In the genomic region with DNA sequence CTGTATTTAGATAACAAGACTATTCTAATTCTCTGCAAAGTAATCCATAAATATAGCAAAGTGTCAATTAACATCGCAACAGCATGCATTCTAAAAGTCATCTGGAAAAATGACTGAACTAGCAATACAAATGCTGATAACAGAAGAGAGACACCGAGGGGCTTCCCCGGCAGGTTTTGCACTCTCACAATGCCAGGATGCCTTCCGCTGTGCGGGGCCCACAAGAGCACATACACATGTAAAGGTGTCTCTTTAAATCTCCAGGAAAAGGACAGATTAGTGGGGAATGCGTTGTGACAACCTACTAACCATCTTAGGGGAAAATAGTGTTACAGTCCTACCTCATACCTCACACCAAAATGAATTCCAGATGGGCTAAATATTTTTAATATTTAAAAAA, we compare ENCODE assay signal across 23 cellular contexts.
"Had no signal": no experiment of that assay in that cellular context is flagged by ENCODE, and none has a peak within 500 bp of the region (broad histone marks: within the 10 kb centered on the region; RNA-seq: fewer than 3 reads in every experiment).

No MANE protein-coding gene starts in this region.

- H3K27me3 Mint-ChIP-seq: effector memory CD8-positive, alpha-beta T cell; stimulated activated naive CD8-positive, alpha-beta T cell treated with anti-CD3 and anti-CD28 coated beads, Interleukin-15, amount 100 ng/mL, for 72 hours had no signal

- H3K79me2 ChIP-seq: parathyroid adenoma had no signal

- H3K4me1 ChIP-seq: right lobe of liver, testis had no signal

- H3K4me3 ChIP-seq: lung, psoas muscle, right lobe of liver, testis, tibial nerve, upper lobe of right lung, vagina had no signal

- H3K4me1 Mint-ChIP-seq: stimulated activated naive CD8-positive, alpha-beta T cell treated with anti-CD3 and anti-CD28 coated beads, Interleukin-15, amount 100 ng/mL, for 72 hours had no signal

- H3K27me3 ChIP-seq: right lobe of liver, testis, tibial nerve, vagina had no signal

- H3K4me3 Mint-ChIP-seq: dendritic cell treated with granulocyte-macrophage colony-stimulating factor and Interleukin-4, amounts not matched to agents 40 ng/mL and 50 ng/mL, for 4 days; effector memory CD8-positive, alpha-beta T cell; natural killer cell treated with Interleukin-12 subunit alpha and Interleukin-12 subunit beta and Interleukin-15 and Interleukin-18, amount 100 ng/mL, for 72 hours; stimulated activated naive B cell treated with anti-CD40 and anti-IgM and Interleukin-4, amounts not matched to agents 10 μg/mL and 1 μg/mL and 100 μg/mL, for 72 hours; stimulated activated naive CD8-positive, alpha-beta T cell treated with anti-CD3 and anti-CD28 coated beads, Interleukin-15, amount 100 ng/mL, for 72 hours had no signal

- H3K27ac Mint-ChIP-seq: dendritic cell treated with granulocyte-macrophage colony-stimulating factor and Interleukin-4, amounts not matched to agents 40 ng/mL and 50 ng/mL, for 4 days; effector memory CD8-positive, alpha-beta T cell; natural killer cell treated with Interleukin-12 subunit alpha and Interleukin-12 subunit beta and Interleukin-15 and Interleukin-18, amount 100 ng/mL, for 72 hours; stimulated activated naive B cell treated with anti-CD40 and anti-IgM and Interleukin-4, amounts not matched to agents 10 μg/mL and 1 μg/mL and 100 μg/mL, for 72 hours; stimulated activated naive CD8-positive, alpha-beta T cell treated with anti-CD3 and anti-CD28 coated beads, Interleukin-15, amount 100 ng/mL, for 72 hours had no signal

- ATAC-seq: effector memory CD8-positive, alpha-beta T cell; foreskin keratinocyte; left colon; left ventricle myocardium superior; natural killer cell treated with Interleukin-12 subunit alpha and Interleukin-12 subunit beta and Interleukin-15 and Interleukin-18, amount 100 ng/mL, for 72 hours; psoas muscle; right lobe of liver; stimulated activated naive B cell treated with anti-CD40 and anti-IgM and Interleukin-4, amounts not matched to agents 10 μg/mL and 1 μg/mL and 100 μg/mL, for 72 hours; stimulated activated naive CD8-positive, alpha-beta T cell treated with anti-CD3 and anti-CD28 coated beads, Interleukin-15, amount 100 ng/mL, for 72 hours; upper lobe of right lung had no signal

- H3K9me3 ChIP-seq: psoas muscle, right lobe of liver, testis, tibial nerve, upper lobe of right lung, vagina had no signal

- H3K36me3 Mint-ChIP-seq: stimulated activated naive B cell treated with anti-CD40 and anti-IgM and Interleukin-4, amounts not matched to agents 10 μg/mL and 1 μg/mL and 100 μg/mL, for 72 hours had no signal

- H3K9ac ChIP-seq: parathyroid adenoma had no signal

- H3K36me3 ChIP-seq: right lobe of liver, tibial nerve, upper lobe of right lung, vagina had no signal

- H3K9me3 Mint-ChIP-seq: dendritic cell treated with granulocyte-macrophage colony-stimulating factor and Interleukin-4, amounts not matched to agents 40 ng/mL and 50 ng/mL, for 4 days; effector memory CD8-positive, alpha-beta T cell; natural killer cell treated with Interleukin-12 subunit alpha and Interleukin-12 subunit beta and Interleukin-15 and Interleukin-18, amount 100 ng/mL, for 72 hours; stimulated activated naive CD8-positive, alpha-beta T cell treated with anti-CD3 and anti-CD28 coated beads, Interleukin-15, amount 100 ng/mL, for 72 hours had no signal

- DNase-seq: effector memory CD8-positive, alpha-beta T cell; foreskin keratinocyte; head of caudate nucleus; hippocampal formation; left colon; left ventricle myocardium superior; mesenchymal stem cell; midbrain; occipital lobe; psoas muscle; retina; right lobe of liver; stimulated activated CD4-positive, alpha-beta T cell treated with anti-CD3 and anti-CD28 coated beads, Interleukin-4, amount 100 ng/mL, for 1 hour; stimulated activated naive B cell treated with anti-CD40 and anti-IgM and Interleukin-4, amounts not matched to agents 10 μg/mL and 1 μg/mL and 100 μg/mL, for 72 hours; stimulated activated naive CD8-positive, alpha-beta T cell treated with anti-CD3 and anti-CD28 coated beads, Interleukin-15, amount 100 ng/mL, for 72 hours; testis; upper lobe of right lung had no signal

- H3K27ac ChIP-seq: foreskin keratinocyte, parathyroid adenoma, psoas muscle, right lobe of liver, testis, tibial nerve, upper lobe of right lung, vagina had no signal

- H2AFZ ChIP-seq: parathyroid adenoma had no signal
